Comparison of ENCODE assay signal across 8 cellular contexts in the genomic region with DNA sequence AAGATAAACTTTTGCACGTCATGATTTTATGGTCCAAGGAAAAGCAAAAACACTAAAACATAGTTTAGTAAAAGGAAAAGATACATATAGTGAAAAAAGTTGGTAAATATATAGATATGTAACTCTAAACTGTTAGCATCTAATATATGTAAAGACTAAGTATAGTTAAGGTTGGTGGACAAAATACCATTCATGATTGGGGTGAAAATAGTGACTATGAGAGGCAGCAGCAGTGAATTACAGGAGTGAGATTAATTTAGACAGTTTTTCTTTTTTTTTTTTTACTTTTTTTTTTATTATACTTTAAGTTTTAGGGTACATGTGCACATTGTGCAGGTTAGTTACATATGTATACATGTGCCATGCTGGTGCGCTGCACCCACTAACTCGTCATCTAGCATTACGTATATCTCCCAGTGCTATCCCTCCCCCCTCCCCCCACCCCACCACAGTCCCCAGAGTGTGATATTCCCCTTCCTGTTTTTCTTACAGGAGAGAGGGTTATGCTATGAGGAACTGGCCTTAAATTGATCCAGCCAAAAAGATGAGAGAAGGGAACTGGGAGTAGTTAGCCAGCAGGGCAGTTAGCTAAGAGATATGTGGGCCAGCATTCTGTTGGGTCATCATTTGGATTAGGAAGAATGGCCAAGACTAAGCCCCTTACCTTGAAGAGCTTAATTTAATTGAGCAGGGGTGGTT. TPM values are rescaled to one million over a fixed set of nuclear protein-coding genes. Genes with fewer than 3 reads are reported as not detected.
DNase-seq lines count a peak whose midpoint lies in the region; ATAC-seq, FAIRE-seq and TF ChIP-seq lines count a peak whose summit lies in the region.
"Not testable (repeated sequence)": the region's sequence is repeated elsewhere in the genome, so short reads cannot be mapped to it uniquely, and the experiment has no call there.

No MANE protein-coding gene starts in this region.

- DNase-seq in CD14-positive monocyte (ENCODE audit: low spot score); GM23338 (ENCODE audit: low spot score); T-helper 17 cell; heart right ventricle; sciatic nerve (ENCODE audit: low spot score): not testable (repeated sequence)
- DNase-seq in NOMO-1 (lab: John Stamatoyannopoulos, UW; ENCODE audit: unreplicated experiment in 2 of 2) (peak; percentile 10 to 17), K562 (ENCODE audit: extremely low read depth in 1 of 4, low spot score in 3 of 4) (peak in 1 of 4 experiments; percentile 31), mesendoderm (peak; percentile 5)

- not testable (repeated sequence) for H3K4me3 ChIP-seq in GM23338; K562; heart right ventricle; mesendoderm (ENCODE audit: low read length)

- not testable (repeated sequence) for H3K27me3 Mint-ChIP-seq in CD14-positive monocyte (ENCODE audit: low read depth in 3 of 3); GM23338 (ENCODE audit: insufficient read depth, low read depth, poor library complexity); T-helper 17 cell

- in situ Hi-C loops in K562 (cut with MboI), result not testable (repeated sequence)

- not testable (repeated sequence) for BruUV-seq in K562 (replicated peaks; lab: Mats Ljungman, UMichigan)

- H4K20me1 ChIP-seq in GM23338 (replicated peaks; ENCODE audit: insufficient read depth), result not testable (repeated sequence)
- peaks cover 39% of the 10 kb centered on the region; the same call in 1 of the 2 replicates for H4K20me1 ChIP-seq in K562 (replicated peaks; ENCODE audit: control insufficient read depth, insufficient read depth, low read length)

- CTCF ChIA-PET in K562 (lab: Yijun Ruan, JAX; ENCODE audit: low intra/inter-chr PET ratio), result not testable (repeated sequence)

- not testable (repeated sequence) for H2BK5ac ChIP-seq in mesendoderm (ENCODE audit: low read length)

- H3K9me3 ChIP-seq in T-helper 17 cell (ENCODE audit: control insufficient read depth, low read length, poor library complexity, severe bottlenecking); K562 (replicated peaks; ENCODE audit: control insufficient read depth, insufficient read depth, low read depth, low read length); heart right ventricle: not testable (repeated sequence)

- POLR2A ChIA-PET in K562 (lab: Yijun Ruan, JAX), result interaction anchor here (0.8 to 1.9 kb wide), 7 partner anchors 10 to 51 kb away, joined by 3 to 8 read pairs (median 4); a partner anchor contains a TSS

- H3K4me3 Mint-ChIP-seq in CD14-positive monocyte, GM23338, T-helper 17 cell: not testable (repeated sequence)

- H3F3A ChIP-seq in GM23338 (replicated peaks; ENCODE audit: low read depth), result not testable (repeated sequence)

- H3K56ac ChIP-seq in mesendoderm (ENCODE audit: low read length), result not testable (repeated sequence)

- peak overlapping the region in 5 of 7 donors; percentile 71 to 85 (median 78) for H3K27ac Mint-ChIP-seq in CD14-positive monocyte
- peak overlapping the region; percentile 17; the same call in 1 of the 2 replicates for H3K27ac Mint-ChIP-seq in GM23338
- H3K27ac Mint-ChIP-seq in T-helper 17 cell, result peak overlapping the region; percentile 86

- ATAC-seq in GM23338, T-helper 17 cell: not testable (repeated sequence)
- ATAC-seq in K562 (peak; percentile 27), heart right ventricle (peak in 7 of 8 donors; percentile 49 to 81 (median 69)), sciatic nerve (peak; percentile 54)

- intact Hi-C loops in CD14-positive monocyte (cut with micrococcal nuclease); K562 (cut with micrococcal nuclease); heart right ventricle (cut with DNase I); sciatic nerve (cut with DNase I): not testable (repeated sequence)

- not testable (repeated sequence) for TF ChIP-seq RAD21 in K562 (CRISPR knock-in tag; conservative IDR thresholded peaks at IDR 0.05 in 1 of 2, IDR thresholded peaks at IDR 0.05 in 1 of 2)

- H3K36me3 Mint-ChIP-seq in CD14-positive monocyte, result peaks cover 26 to 27% of the 10 kb centered on the region in 2 donors
- peaks cover 26% of the 10 kb centered on the region; the same call in 2 of the 3 replicates for H3K36me3 Mint-ChIP-seq in GM23338 (ENCODE audit: low read depth)
- H3K36me3 Mint-ChIP-seq in T-helper 17 cell (ENCODE audit: low read depth), result not testable (repeated sequence)

- H4K5ac ChIP-seq in mesendoderm (ENCODE audit: low read length), result not testable (repeated sequence)

- not testable (repeated sequence) for H2BK15ac ChIP-seq in mesendoderm (replicated peaks; ENCODE audit: low read depth)

- not testable (repeated sequence) for H2AK5ac ChIP-seq in mesendoderm (ENCODE audit: low read length)

- not testable (repeated sequence) for H3K9ac ChIP-seq in K562 (ENCODE audit: insufficient read depth in 1 of 2, low read depth in 2 of 2, low read length in 2 of 2); mesendoderm (ENCODE audit: low read length)

- not testable (repeated sequence) for TF ChIP-seq EP300 in K562 (IDR thresholded peaks at IDR 0.05; ENCODE audit: low read length)

- not testable (repeated sequence) for H3K9me1 ChIP-seq in K562 (ENCODE audit: control insufficient read depth, insufficient read depth, low read length)

- H3K4me2 ChIP-seq in GM23338; mesendoderm (ENCODE audit: low read length): not testable (repeated sequence)
- H3K4me2 ChIP-seq in K562 (ENCODE audit: insufficient read depth, low read length), result peak overlapping the region; percentile 33

- H2AFZ ChIP-seq in GM23338; K562 (ENCODE audit: low read depth, low read length): not testable (repeated sequence)

- H3K4ac ChIP-seq in mesendoderm (ENCODE audit: low read depth, low read length), result not testable (repeated sequence)

- H2BK120ac ChIP-seq in mesendoderm (ENCODE audit: low read depth, low read length), result not testable (repeated sequence)

- H3K27me3 ChIP-seq in GM23338 (ENCODE audit: insufficient read depth); K562 (ENCODE audit: control insufficient read depth in 2 of 2, insufficient read depth in 2 of 2, low read length in 2 of 2); heart right ventricle; mesendoderm (ENCODE audit: insufficient read depth, low read length, poor library complexity): not testable (repeated sequence)

- H3K23ac ChIP-seq in mesendoderm (ENCODE audit: low read length), result not testable (repeated sequence)

- WGBS in K562 (ENCODE audit: insufficient coverage, low coverage, missing lambda C conversion rate), result 33% methylated on average over 1 of the region's 4 CpGs
- 31 to 63% methylated on average over 1 to 2 of the region's 4 CpGs for WGBS in heart right ventricle, 2 donors
- WGBS in mesendoderm (ENCODE audit: extremely low coverage, insufficient coverage, low lambda C conversion rate), result no CpG with 5 or more reads among the region's 4 CpGs

- peaks cover 52% of the 10 kb centered on the region for H3K79me2 ChIP-seq in GM23338 (replicated peaks; ENCODE audit: insufficient read depth)
- H3K79me2 ChIP-seq in K562 (ENCODE audit: control insufficient read depth, insufficient read depth, low read length), result peaks cover 66% of the 10 kb centered on the region
- not testable (repeated sequence) for H3K79me2 ChIP-seq in mesendoderm (ENCODE audit: control insufficient read depth, insufficient read depth, low read length)

- TF ChIP-seq POLR2A in K562 (conservative IDR thresholded peaks at IDR 0.05), result not testable (repeated sequence)

- H3K9me3 Mint-ChIP-seq in CD14-positive monocyte, GM23338: not testable (repeated sequence)

- not testable (repeated sequence) for TF ChIP-seq CTCF in CD14-positive monocyte (IDR thresholded peaks at IDR 0.05); GM23338 (conservative IDR thresholded peaks at IDR 0.05; ENCODE audit: low read depth in 2 of 2); K562 (IDR thresholded peaks at IDR 0.05 in 2 of 3, conservative IDR thresholded peaks at IDR 0.05 in 1 of 3; ENCODE audit: insufficient read depth in 2 of 3, low read depth in 1 of 3, low read length in 3 of 3); heart right ventricle (IDR thresholded peaks at IDR 0.05)

- not testable (repeated sequence) for H3K4me1 ChIP-seq in GM23338 (ENCODE audit: insufficient read depth); mesendoderm (ENCODE audit: control insufficient read depth, low read depth, low read length)
- peaks cover 7 to 45% of the 10 kb centered on the region in 2 experiments; a peak in 4 of 5 replicates for H3K4me1 ChIP-seq in K562 (replicated peaks in 1 of 2; ENCODE audit: control insufficient read depth in 2 of 2, insufficient read depth in 2 of 2, low read length in 2 of 2)
- peaks cover 0 to 46% (median 39%) of the 10 kb centered on the region in 9 donors for H3K4me1 ChIP-seq in heart right ventricle

- not testable (repeated sequence) for FAIRE-seq in K562 (lab: Jason Lieb, UNC)

- H3K27ac ChIP-seq in GM23338 (ENCODE audit: low read depth); mesendoderm (ENCODE audit: low read depth, low read length): not testable (repeated sequence)
- peak overlapping the region; percentile 42; the same call in 2 of the 3 replicates for H3K27ac ChIP-seq in K562 (ENCODE audit: extremely low read depth, low read depth, low read length)
- peak overlapping the region in 7 of 10 donors; percentile 24 to 60 (median 46) for H3K27ac ChIP-seq in heart right ventricle

- H3K9me2 ChIP-seq in GM23338 (ENCODE audit: insufficient read depth), result not testable (repeated sequence)

- H3K4me1 Mint-ChIP-seq in CD14-positive monocyte (peaks cover 43% of the 10 kb centered on the region), T-helper 17 cell (peaks cover 12% of the 10 kb centered on the region)
- not testable (repeated sequence) for H3K4me1 Mint-ChIP-seq in GM23338

- H3K36me3 ChIP-seq in GM23338 (ENCODE audit: insufficient read depth); mesendoderm (ENCODE audit: control insufficient read depth, insufficient read depth, low read length): not testable (repeated sequence)
- H3K36me3 ChIP-seq in K562 (ENCODE audit: control insufficient read depth, insufficient read depth, low read length), result peaks cover 32% of the 10 kb centered on the region
- H3K36me3 ChIP-seq in heart right ventricle, result peaks cover 0 to 27% (median 13%) of the 10 kb centered on the region in 9 donors

- H3K79me1 ChIP-seq in mesendoderm (ENCODE audit: low read length), result not testable (repeated sequence)

- not testable (repeated sequence) for H3K18ac ChIP-seq in mesendoderm (ENCODE audit: low read length)

- not testable (repeated sequence) for H4K8ac ChIP-seq in mesendoderm (ENCODE audit: low read depth, low read length)

RNA-seq across cellular contexts. Expression of a gene that starts 27.1 kb away (rescaled TPM):
- 1 to 10 TPM; 1.0 to 1.2 TPM for polyA plus RNA-seq in CD14-positive monocyte
- 15.3 and 18.4 TPM in 2 replicates for total RNA-seq in GM23338 (2014; rRNA removed; shearing (Covaris generic))
- polyA plus RNA-seq in GM23338 (2016; fragmentation: Nextera tagmentation; extraction: Ambion mirVana), result 2.9 and 3.4 TPM in 2 replicates
- total RNA-seq in T-helper 17 cell, result 10 to 100 TPM; 10.5 to 16.3 TPM
- total RNA-seq in K562 (2011; cell fraction: chromatin; rRNA removed; ENCODE audit: low replicate concordance), result 63.2 and 83.7 TPM in 2 replicates
- total RNA-seq in K562 (2011; cell fraction: nucleolus; rRNA removed), result 35.0 and 36.8 TPM in 2 replicates
- total RNA-seq in K562 (2011; cell fraction: nucleoplasm; rRNA removed), result 39.5 and 45.3 TPM in 2 replicates
- 14.8 and 16.7 TPM in 2 replicates for total RNA-seq in K562 (2014; rRNA removed)
- total RNA-seq in K562 (2014; rRNA removed; fragmentation: Illumina TruSeq; extraction: Trizol), result 21.5 and 24.6 TPM in 2 replicates
- total RNA-seq in K562 (2015; rRNA removed; fragmentation: Illumina TruSeq; extraction: Trizol), result 13.3 and 14.0 TPM in 2 replicates
- total RNA-seq in K562 (2021), result 30.2 and 34.6 TPM in 2 replicates
- polyA plus RNA-seq in K562 (2011; rRNA removed), result 29.3 and 33.0 TPM in 2 replicates
- polyA plus RNA-seq in K562 (2011; cell fraction: cytosol; rRNA removed), result 23.9 and 26.2 TPM in 2 replicates
- polyA plus RNA-seq in K562 (2011; cell fraction: nucleus; rRNA removed), result 16.4 and 18.6 TPM in 2 replicates
- polyA plus RNA-seq in K562 (2012), result 12.0 and 23.2 TPM in 2 replicates
- 26.6 and 27.2 TPM in 2 replicates for polyA plus RNA-seq in K562 (2014; fragmentation: Illumina TruSeq; extraction: Trizol)
- 1 to 10 TPM; 7.5 to 7.7 TPM for polyA plus RNA-seq in K562 (2014; fragmentation: Nextera tagmentation; extraction: Ambion mirVana)
- polyA plus RNA-seq in K562 (2014; rRNA removed), result 15.5 and 17.9 TPM in 2 replicates
- 62.1 and 71.6 TPM in 2 replicates for polyA minus RNA-seq in K562 (2011; rRNA and poly(A)+ RNA removed)
- 38.1 and 38.5 TPM in 2 replicates for polyA minus RNA-seq in K562 (2011; cell fraction: cytosol; rRNA and poly(A)+ RNA removed)
- 14.1 and 23.9 TPM in 2 replicates for polyA minus RNA-seq in K562 (2011; cell fraction: nucleus; rRNA and poly(A)+ RNA removed)
- 10 to 100 TPM; 18.0 to 25.0 (median 21.2) TPM for total RNA-seq in heart right ventricle
- 1 to 10 TPM; 4.1 to 4.5 TPM for polyA plus RNA-seq in heart right ventricle
- polyA plus RNA-seq in mesendoderm (2013, experiment 1 of 2), result 8.2 TPM
- 8.4 TPM for polyA plus RNA-seq in mesendoderm (2013, experiment 2 of 2)
- 13.6 TPM for total RNA-seq in sciatic nerve

Comparison
In these comparisons a context has a peak if more than half of its experiments do, and no peak if none do; other contexts are left out.
1. H3K27ac Mint-ChIP-seq: peak in every context shown above with its lines; median percentile 86 in T-helper 17 cell; 78 in CD14-positive monocyte; 17 in GM23338.